In genomic region chr4:41164405-41164804, GRCh38 we compare ENCODE assay signal across 21 cellular contexts. TPM values are rescaled to one million over a fixed set of nuclear protein-coding genes. Genes with fewer than 3 reads are reported as not detected.
DNase-seq lines count a peak whose midpoint lies in the region; ATAC-seq, FAIRE-seq and TF ChIP-seq lines count a peak whose summit lies in the region.
"Had no signal": no experiment of that assay in that cellular context is flagged by ENCODE, and none has a peak within 500 bp of the region (broad histone marks: within the 10 kb centered on the region; RNA-seq: fewer than 3 reads in every experiment).

No MANE protein-coding gene starts in this region.

- peaks cover 35% of the 10 kb centered on the region for H3K79me2 ChIP-seq in HepG2 (ENCODE audit: insufficient read depth, low read length)

- 7% methylated on average over 2 of the region's 2 CpGs for WGBS in HepG2 (ENCODE audit: low lambda C conversion rate)

- peak overlapping the region; percentile 99 for H3K27ac ChIP-seq in RWPE2 (ENCODE audit: poor library complexity, severe bottlenecking)
- H3K27ac ChIP-seq in HepG2 (ENCODE audit: extremely low read length, insufficient read depth, low read length): peak overlapping the region; percentile 82
- no peak overlapping the region for H3K27ac ChIP-seq in effector memory CD4-positive, alpha-beta T cell (ENCODE audit: insufficient read depth, low read length, poor library complexity, severe bottlenecking)
- H3K27ac ChIP-seq: 22Rv1; A549; BLaER1 treated with 17β-estradiol and CSF1 and Interleukin-3, amounts not matched to agents 10 nM and 100 nM; C4-2B had no signal

- in situ Hi-C loops in HepG2 (cut with HindIII; ENCODE audit: extremely low pct_ligation_motif_present, low pct_unique_long_range_greater_than_20kb): no loop called here

- no peak overlapping the region for H3K9ac ChIP-seq in HepG2 (ENCODE audit: insufficient read depth, low read depth, low read length)
- H3K9ac ChIP-seq: BLaER1 treated with 17β-estradiol and CSF1 and Interleukin-3, amounts not matched to agents 10 nM and 100 nM had no signal

- intact Hi-C loops in HepG2 (cut with micrococcal nuclease; ENCODE audit: unreplicated experiment): loop anchor here (5.0 kb wide), 1 partner anchor 48 kb away; the partner anchor contains the start of gene APBB2
- intact Hi-C loops in Right ventricle myocardium inferior (cut with DNase I): no loop called here

- no peak for TF ChIP-seq RAD21 in HepG2 (CRISPR knock-in tag; IDR thresholded peaks at IDR 0.05)

- H3K9me3 ChIP-seq in RWPE2 (ENCODE audit: severe bottlenecking) (no peaks in the 10 kb centered on the region), HepG2 (ENCODE audit: low read length) (no peaks in the 10 kb centered on the region)
- no peaks in the 10 kb centered on the region for H3K9me3 ChIP-seq in effector memory CD4-positive, alpha-beta T cell (ENCODE audit: control insufficient read depth, low read length)
- H3K9me3 ChIP-seq: A549, Caco-2 had no signal

- FAIRE-seq in endometrium (lab: Jason Lieb, UNC) (peak; percentile 23), HepG2 (lab: Jason Lieb, UNC) (peak; percentile 32)
- FAIRE-seq: A549, D721Med, GM12878, GM18507 had no signal

- TF ChIP-seq EP300 in HepG2 (IDR thresholded peaks at IDR 0.05; ENCODE audit: low read depth in 2 of 2, low read length in 2 of 2) (peak in 1 of 2 experiments; percentile 68; a peak in 2 of 4 replicates), HepG2 (CRISPR knock-in tag; IDR thresholded peaks at IDR 0.05; ENCODE audit: borderline replicate concordance) (no peak)

- POLR2A ChIA-PET in HepG2 (lab: Yijun Ruan, JAX): interaction anchor here (0.9 to 1.6 kb wide), 3 partner anchors 19 to 50 kb away, joined by 3 to 4 read pairs (median 3); partner anchors contain the start of gene APBB2

- CTCF ChIA-PET in HepG2 (lab: Yijun Ruan, JAX; ENCODE audit: low intra/inter-chr PET ratio, low total read pairs): no interaction called here

- no peaks in the 10 kb centered on the region for H4K20me1 ChIP-seq in HepG2 (ENCODE audit: insufficient read depth, low read length)

- DNase-seq in RWPE2 (ENCODE audit: low spot score) (no peak), HepG2 (ENCODE audit: low spot score) (peak; percentile 85), Right ventricle myocardium inferior (ENCODE audit: missing footprints) (no peak), DMS79 (lab: John Stamatoyannopoulos, UW) (no peak)
- no peak for DNase-seq in effector memory CD4-positive, alpha-beta T cell
- DNase-seq: AML-193; Calu3; CD4-positive, alpha-beta T cell; CD8-positive, alpha-beta T cell; DND-41; EL; GDM1 had no signal

- no peak for TF ChIP-seq POLR2A in HepG2 (IDR thresholded peaks at IDR 0.05; ENCODE audit: insufficient read depth in 1 of 2, low read depth in 2 of 2, low read length in 2 of 2)

- H3K27me3 ChIP-seq in RWPE2 (ENCODE audit: insufficient read depth, poor library complexity, severe bottlenecking) (no peaks in the 10 kb centered on the region), HepG2 (ENCODE audit: control insufficient read depth in 1 of 2, insufficient read depth in 2 of 2, low read length in 2 of 2) (no peaks in the 10 kb centered on the region)
- H3K27me3 ChIP-seq in effector memory CD4-positive, alpha-beta T cell (replicated peaks; ENCODE audit: control insufficient read depth, insufficient read depth, low read length, poor library complexity, severe bottlenecking): no peaks in the 10 kb centered on the region
- H3K27me3 ChIP-seq: BLaER1 treated with 17β-estradiol and CSF1 and Interleukin-3, amounts not matched to agents 10 nM and 100 nM had no signal

- no TSS peak for BruUV-seq in HepG2 (replicated peaks; lab: Mats Ljungman, UMichigan)

- 0 out of 2 replicates have a peak, but pooled peaks cover 8% of the 10 kb centered on the region for H3K36me3 ChIP-seq in RWPE2 (ENCODE audit: low read depth)
- H3K36me3 ChIP-seq in HepG2 (replicated peaks in 1 of 2; ENCODE audit: control insufficient read depth in 1 of 2, insufficient read depth in 2 of 2, low read length in 2 of 2): no peaks in the 10 kb centered on the region
- H3K36me3 ChIP-seq in effector memory CD4-positive, alpha-beta T cell (ENCODE audit: control insufficient read depth, insufficient read depth, low read length): no peaks in the 10 kb centered on the region

- ATAC-seq in RWPE2 (ENCODE audit: low read depth) (no peak), HepG2 (peak; percentile 85), Right ventricle myocardium inferior (no peak)
- ATAC-seq: CD8-positive, alpha-beta T cell; GM12878 had no signal

- H3K4me3 ChIP-seq in RWPE2 (ENCODE audit: severe bottlenecking): no peak overlapping the region
- H3K4me3 ChIP-seq in HepG2 (replicated peaks in 1 of 3; ENCODE audit: insufficient read depth in 1 of 3, low read depth in 2 of 3, low read length in 3 of 3): peak overlapping the region in 1 of 3 experiments; percentile 38; a peak in 1 of 6 replicates
- no peak overlapping the region for H3K4me3 ChIP-seq in effector memory CD4-positive, alpha-beta T cell (ENCODE audit: insufficient read depth, low read depth, low read length, poor library complexity, severe bottlenecking)
- H3K4me3 ChIP-seq: A549; BLaER1 treated with 17β-estradiol and CSF1 and Interleukin-3, amounts not matched to agents 10 nM and 100 nM; GM12878 had no signal

- no peak overlapping the region for H2AFZ ChIP-seq in HepG2 (ENCODE audit: low read length)

- no peak for TF ChIP-seq CTCF in RWPE2 (IDR thresholded peaks at IDR 0.05; ENCODE audit: poor library complexity, severe bottlenecking)
- no peak for TF ChIP-seq CTCF in HepG2 (CRISPR knock-in tag; IDR thresholded peaks at IDR 0.05)

- H3K4me2 ChIP-seq in HepG2 (ENCODE audit: low read depth, low read length): peak overlapping the region; percentile 62
- H3K4me2 ChIP-seq: A549; BLaER1 treated with 17β-estradiol and CSF1 and Interleukin-3, amounts not matched to agents 10 nM and 100 nM had no signal

- peaks cover 47% of the 10 kb centered on the region for H3K4me1 ChIP-seq in RWPE2 (ENCODE audit: insufficient read depth, poor library complexity, severe bottlenecking)
- H3K4me1 ChIP-seq in HepG2 (ENCODE audit: insufficient read depth, low read length): peaks cover 90% of the 10 kb centered on the region
- H3K4me1 ChIP-seq in effector memory CD4-positive, alpha-beta T cell (ENCODE audit: control insufficient read depth, insufficient read depth, low read length, poor library complexity, severe bottlenecking): no peaks in the 10 kb centered on the region

TF ChIP-seq in HepG2, 621 proteins besides CTCF, POLR2A, EP300 and RAD21 (continues in another document):
- peak; percentile 50; the same call in 1 of the 2 replicates for TF ChIP-seq HNF4A (CRISPR knock-in tag; IDR thresholded peaks at IDR 0.05)
- no peak for TF ChIP-seq CREB1 (IDR thresholded peaks at IDR 0.05)
- TF ChIP-seq CREB1 (CRISPR knock-in tag; IDR thresholded peaks at IDR 0.05): 0 out of 2 replicates have a peak, but pooled peaks have one; percentile 28
- TF ChIP-seq ZNF629 (CRISPR knock-in tag; conservative IDR thresholded peaks at IDR 0.05): no peak
- TF ChIP-seq HNF4G (IDR thresholded peaks at IDR 0.05; ENCODE audit: borderline replicate concordance, low read depth, low read length): 0 out of 2 replicates have a peak, but pooled peaks have one; percentile 36
- no peak for TF ChIP-seq HNF4G (CRISPR knock-in tag; IDR thresholded peaks at IDR 0.05; ENCODE audit: borderline replicate concordance, low read depth)
- TF ChIP-seq NCOR1 (IDR thresholded peaks at IDR 0.05; ENCODE audit: borderline replicate concordance, low read length): peak; percentile 91; the same call in 1 of the 2 replicates
- no peak for TF ChIP-seq ZNF296 (CRISPR knock-in tag; conservative IDR thresholded peaks at IDR 0.05)
- no peak for TF ChIP-seq ZFP41 (CRISPR knock-in tag; IDR thresholded peaks at IDR 0.05; ENCODE audit: borderline replicate concordance)
- no peak for TF ChIP-seq NFE2 (CRISPR knock-in tag; IDR thresholded peaks at IDR 0.05)
- TF ChIP-seq FOXA3 (CRISPR knock-in tag; IDR thresholded peaks at IDR 0.05): 0 out of 2 replicates have a peak, but pooled peaks have one; percentile 10
- TF ChIP-seq ZNF652 (CRISPR knock-in tag; IDR thresholded peaks at IDR 0.05; ENCODE audit: borderline replicate concordance, low read depth): peak; percentile 71
- TF ChIP-seq ETS1 (CRISPR knock-in tag; IDR thresholded peaks at IDR 0.05): no peak

RNA-seq across cellular contexts. Expression of gene APBB2, which starts 49.9 kb away (rescaled TPM):
- total RNA-seq in HepG2 (2016; rRNA removed; fragmentation: Illumina TruSeq; extraction: Trizol) (17.0 and 19.7 TPM in 2 replicates), Right ventricle myocardium inferior (23.8 TPM)
- total RNA-seq in HepG2 (2016; cell fraction: cytosol; rRNA removed; fragmentation: Illumina TruSeq; extraction: Trizol; ENCODE audit: low read depth): 14.9 and 15.5 TPM in 2 replicates
- total RNA-seq in HepG2 (2016; cell fraction: insoluble cytoplasmic fraction; rRNA removed; fragmentation: Illumina TruSeq; extraction: Trizol): 17.3 and 17.6 TPM in 2 replicates
- 11.9 and 12.0 TPM in 2 replicates for total RNA-seq in HepG2 (2016; cell fraction: membrane; rRNA removed; fragmentation: Illumina TruSeq; extraction: Trizol)
- total RNA-seq in HepG2 (2016; cell fraction: nucleus; rRNA removed; fragmentation: Illumina TruSeq; extraction: Trizol): 35.0 and 35.4 TPM in 2 replicates
- polyA plus RNA-seq in HepG2 (2011; rRNA removed): 9.7 and 11.7 TPM in 2 replicates
- polyA plus RNA-seq in HepG2 (2011; cell fraction: cytosol; rRNA removed): 10.4 and 11.7 TPM in 2 replicates
- polyA plus RNA-seq in HepG2 (2011; cell fraction: nucleus; rRNA removed): 20.4 and 21.7 TPM in 2 replicates
- polyA plus RNA-seq in HepG2 (2012): 8.9 and 9.8 TPM in 2 replicates
- 0.61 and 0.73 TPM in 2 replicates for polyA plus RNA-seq in HepG2 (2016; cell fraction: cytosol; fragmentation: Illumina TruSeq; extraction: Trizol; ENCODE audit: low read depth)
- 12.6 and 12.9 TPM in 2 replicates for polyA plus RNA-seq in HepG2 (2016; cell fraction: insoluble cytoplasmic fraction; fragmentation: Illumina TruSeq; extraction: Trizol; ENCODE audit: low read depth)
- 3.0 and 3.5 TPM in 2 replicates for polyA plus RNA-seq in HepG2 (2016; cell fraction: membrane; fragmentation: Illumina TruSeq; extraction: Trizol; ENCODE audit: low read depth)
- polyA plus RNA-seq in HepG2 (2016; cell fraction: nucleus; fragmentation: Illumina TruSeq; extraction: Trizol; ENCODE audit: insufficient read depth, low read depth): 17.6 and 19.8 TPM in 2 replicates
- polyA minus RNA-seq in HepG2 (2011; rRNA and poly(A)+ RNA removed; ENCODE audit: low replicate concordance): 15.2 and 41.3 TPM in 2 replicates
- polyA minus RNA-seq in HepG2 (2011; cell fraction: cytosol; rRNA and poly(A)+ RNA removed): 12.6 and 12.7 TPM in 2 replicates
- polyA minus RNA-seq in HepG2 (2011; cell fraction: nucleus; rRNA and poly(A)+ RNA removed): 42.4 and 49.7 TPM in 2 replicates
